In genomic region chr5:14816999-14817761, GRCh38 we compare ENCODE assay signal across 8 cellular contexts. TPM values are rescaled to one million over a fixed set of nuclear protein-coding genes. Genes with fewer than 3 reads are reported as not detected.
DNase-seq lines count a peak whose midpoint lies in the region; ATAC-seq and TF ChIP-seq lines count a peak whose summit lies in the region.

No MANE protein-coding gene starts in this region.

- H3K27me3 Mint-ChIP-seq in progenitor cell of endocrine pancreas = no peaks in the 10 kb centered on the region

- no peaks in the 10 kb centered on the region for H3K36me3 Mint-ChIP-seq in progenitor cell of endocrine pancreas (ENCODE audit: insufficient read depth)

- peak; percentile 90 for DNase-seq in Daoy (ENCODE audit: low read depth)
- DNase-seq in brain pericyte (ENCODE audit: low read depth, low spot score) = peak; percentile 89
- DNase-seq in omental fat pad (ENCODE audit: low spot score) = no peak
- DNase-seq in progenitor cell of endocrine pancreas (ENCODE audit: low spot score, unreplicated experiment) = no peak
- no peak for DNase-seq in LoVo (ENCODE audit: low spot score)

- peaks cover 5% of the 10 kb centered on the region for H3K9me3 Mint-ChIP-seq in progenitor cell of endocrine pancreas (ENCODE audit: low read depth)

- H3K4me3 Mint-ChIP-seq in progenitor cell of endocrine pancreas (ENCODE audit: low read depth) = no peak overlapping the region

- TF ChIP-seq CTCF in omental fat pad (IDR thresholded peaks at IDR 0.05) (no peak), progenitor cell of endocrine pancreas (IDR thresholded peaks at IDR 0.05; ENCODE audit: unreplicated experiment) (no peak)

- H3K27ac Mint-ChIP-seq in progenitor cell of endocrine pancreas = no peak overlapping the region

- ATAC-seq in HG03196 (IDR thresholded peaks at IDR 0.05; ENCODE audit: unreplicated experiment) (peak; percentile 58), omental fat pad (ENCODE audit: low FRiP score) (peak; percentile 97), HG02970 (IDR thresholded peaks at IDR 0.05; ENCODE audit: low FRiP score, unreplicated experiment) (no peak), HG03342 (IDR thresholded peaks at IDR 0.05; ENCODE audit: unreplicated experiment) (no peak)

- H3K4me1 Mint-ChIP-seq in progenitor cell of endocrine pancreas (ENCODE audit: low read depth) = peaks cover 3% of the 10 kb centered on the region

RNA-seq across cellular contexts. Expression of gene ANKH, which starts 54.4 kb away (rescaled TPM):
- 14.4 and 27.2 TPM in 2 replicates for total RNA-seq in Daoy (2014; rRNA removed; shearing (Covaris generic))
- 10 to 100 TPM; 37.4 to 74.3 (median 39.2) TPM for total RNA-seq in omental fat pad
- 29.9 and 32.6 TPM in 2 replicates for total RNA-seq in progenitor cell of endocrine pancreas

Comparison
In these comparisons a context has a peak if more than half of its experiments do, and no peak if none do; other contexts are left out.
1. DNase-seq: peak in Daoy (single experiment) and brain pericyte (single experiment); none in omental fat pad (single experiment), progenitor cell of endocrine pancreas (single experiment) and LoVo (single experiment).
2. ATAC-seq: peak in HG03196 (single experiment) and omental fat pad (single experiment); none in HG02970 (single experiment) and HG03342 (single experiment).